Comparison of ENCODE assay signal across 1 cellular context in genomic region chr4:7034262-7035081, GRCh38.
A peak's percentile ranks its signal among the peaks of the same experiment; 100 is the strongest.
TF ChIP-seq lines count a peak whose summit lies in the region.

No MANE protein-coding gene starts in this region.

TF ChIP-seq in HepG2, 621 proteins besides CTCF, POLR2A, EP300 and RAD21 (continued from another document and continues in another):
- TF ChIP-seq PBX2 (CRISPR knock-in tag; IDR thresholded peaks at IDR 0.05) = no peak
- TF ChIP-seq KLF15 (CRISPR knock-in tag; IDR thresholded peaks at IDR 0.05; ENCODE audit: borderline replicate concordance) = no peak
- 0 out of 2 replicates have a peak, but pooled peaks have one; percentile 45 for TF ChIP-seq PCBP1 (IDR thresholded peaks at IDR 0.05; ENCODE audit: borderline replicate concordance, low read depth, low read length)
- 0 out of 2 replicates have a peak, but pooled peaks have one; percentile 24 for TF ChIP-seq CCDC6 (CRISPR knock-in tag; IDR thresholded peaks at IDR 0.05)
- TF ChIP-seq ZBTB21 (CRISPR knock-in tag; IDR thresholded peaks at IDR 0.05) = no peak
- no peak for TF ChIP-seq AHDC1 (CRISPR knock-in tag; IDR thresholded peaks at IDR 0.05; ENCODE audit: borderline replicate concordance)
- TF ChIP-seq RNF2 (conservative IDR thresholded peaks at IDR 0.05; ENCODE audit: low read depth) = no peak
- no peak for TF ChIP-seq MTERF4 (CRISPR knock-in tag; IDR thresholded peaks at IDR 0.05)
- TF ChIP-seq ZC3H4 (CRISPR knock-in tag; IDR thresholded peaks at IDR 0.05; ENCODE audit: borderline replicate concordance) = no peak
- 0 out of 2 replicates have a peak, but pooled peaks have one; percentile 56 for TF ChIP-seq ZNF558 (CRISPR knock-in tag; IDR thresholded peaks at IDR 0.05; ENCODE audit: borderline replicate concordance)
- TF ChIP-seq IKZF4 (CRISPR knock-in tag; IDR thresholded peaks at IDR 0.05; ENCODE audit: borderline replicate concordance, low read depth, not compliant biosample characterization) = peak; percentile 74
- TF ChIP-seq SAP130 (CRISPR knock-in tag; IDR thresholded peaks at IDR 0.05; ENCODE audit: low read depth) = peak; percentile 83
- TF ChIP-seq TBL1XR1 (IDR thresholded peaks at IDR 0.05; ENCODE audit: borderline replicate concordance, low read length, partially characterized antibody) = peak; percentile 52
- no peak for TF ChIP-seq TCF7 (IDR thresholded peaks at IDR 0.05; ENCODE audit: low read depth)
- peak; percentile 30; the same call in 1 of the 2 replicates for TF ChIP-seq ELF1 (CRISPR knock-in tag; IDR thresholded peaks at IDR 0.05)
- TF ChIP-seq TGIF2 (CRISPR knock-in tag; IDR thresholded peaks at IDR 0.05) = no peak
- no peak for TF ChIP-seq MBD4 (IDR thresholded peaks at IDR 0.05; ENCODE audit: borderline replicate concordance, low read length)
- peak; percentile 96 for TF ChIP-seq SALL1 (CRISPR knock-in tag; IDR thresholded peaks at IDR 0.05)
- TF ChIP-seq MIER3 (CRISPR knock-in tag; IDR thresholded peaks at IDR 0.05; ENCODE audit: borderline replicate concordance) = peak; percentile 67; the same call in 1 of the 2 replicates
- TF ChIP-seq SIN3A (IDR thresholded peaks at IDR 0.05; ENCODE audit: borderline replicate concordance, low read depth, low read length) = peak; percentile 69; the same call in 1 of the 2 replicates
- 0 out of 2 replicates have a peak, but pooled peaks have one; percentile 65 for TF ChIP-seq HOXA5 (CRISPR knock-in tag; IDR thresholded peaks at IDR 0.05)
- no peak for TF ChIP-seq NFAT5 (CRISPR knock-in tag; IDR thresholded peaks at IDR 0.05)
- TF ChIP-seq LCORL (IDR thresholded peaks at IDR 0.05) = no peak
- peak; percentile 48; the same call in 1 of the 2 replicates for TF ChIP-seq LCORL (CRISPR knock-in tag; IDR thresholded peaks at IDR 0.05)
- TF ChIP-seq JDP2 (CRISPR knock-in tag; IDR thresholded peaks at IDR 0.05; ENCODE audit: borderline replicate concordance) = no peak
- no peak for TF ChIP-seq FIP1L1 (IDR thresholded peaks at IDR 0.05; ENCODE audit: borderline replicate concordance, insufficient read depth, low read depth, low read length)
- TF ChIP-seq SIN3B (IDR thresholded peaks at IDR 0.05; ENCODE audit: low read length) = 0 out of 2 replicates have a peak, but pooled peaks have one; percentile 40
- TF ChIP-seq, protein P1, sequence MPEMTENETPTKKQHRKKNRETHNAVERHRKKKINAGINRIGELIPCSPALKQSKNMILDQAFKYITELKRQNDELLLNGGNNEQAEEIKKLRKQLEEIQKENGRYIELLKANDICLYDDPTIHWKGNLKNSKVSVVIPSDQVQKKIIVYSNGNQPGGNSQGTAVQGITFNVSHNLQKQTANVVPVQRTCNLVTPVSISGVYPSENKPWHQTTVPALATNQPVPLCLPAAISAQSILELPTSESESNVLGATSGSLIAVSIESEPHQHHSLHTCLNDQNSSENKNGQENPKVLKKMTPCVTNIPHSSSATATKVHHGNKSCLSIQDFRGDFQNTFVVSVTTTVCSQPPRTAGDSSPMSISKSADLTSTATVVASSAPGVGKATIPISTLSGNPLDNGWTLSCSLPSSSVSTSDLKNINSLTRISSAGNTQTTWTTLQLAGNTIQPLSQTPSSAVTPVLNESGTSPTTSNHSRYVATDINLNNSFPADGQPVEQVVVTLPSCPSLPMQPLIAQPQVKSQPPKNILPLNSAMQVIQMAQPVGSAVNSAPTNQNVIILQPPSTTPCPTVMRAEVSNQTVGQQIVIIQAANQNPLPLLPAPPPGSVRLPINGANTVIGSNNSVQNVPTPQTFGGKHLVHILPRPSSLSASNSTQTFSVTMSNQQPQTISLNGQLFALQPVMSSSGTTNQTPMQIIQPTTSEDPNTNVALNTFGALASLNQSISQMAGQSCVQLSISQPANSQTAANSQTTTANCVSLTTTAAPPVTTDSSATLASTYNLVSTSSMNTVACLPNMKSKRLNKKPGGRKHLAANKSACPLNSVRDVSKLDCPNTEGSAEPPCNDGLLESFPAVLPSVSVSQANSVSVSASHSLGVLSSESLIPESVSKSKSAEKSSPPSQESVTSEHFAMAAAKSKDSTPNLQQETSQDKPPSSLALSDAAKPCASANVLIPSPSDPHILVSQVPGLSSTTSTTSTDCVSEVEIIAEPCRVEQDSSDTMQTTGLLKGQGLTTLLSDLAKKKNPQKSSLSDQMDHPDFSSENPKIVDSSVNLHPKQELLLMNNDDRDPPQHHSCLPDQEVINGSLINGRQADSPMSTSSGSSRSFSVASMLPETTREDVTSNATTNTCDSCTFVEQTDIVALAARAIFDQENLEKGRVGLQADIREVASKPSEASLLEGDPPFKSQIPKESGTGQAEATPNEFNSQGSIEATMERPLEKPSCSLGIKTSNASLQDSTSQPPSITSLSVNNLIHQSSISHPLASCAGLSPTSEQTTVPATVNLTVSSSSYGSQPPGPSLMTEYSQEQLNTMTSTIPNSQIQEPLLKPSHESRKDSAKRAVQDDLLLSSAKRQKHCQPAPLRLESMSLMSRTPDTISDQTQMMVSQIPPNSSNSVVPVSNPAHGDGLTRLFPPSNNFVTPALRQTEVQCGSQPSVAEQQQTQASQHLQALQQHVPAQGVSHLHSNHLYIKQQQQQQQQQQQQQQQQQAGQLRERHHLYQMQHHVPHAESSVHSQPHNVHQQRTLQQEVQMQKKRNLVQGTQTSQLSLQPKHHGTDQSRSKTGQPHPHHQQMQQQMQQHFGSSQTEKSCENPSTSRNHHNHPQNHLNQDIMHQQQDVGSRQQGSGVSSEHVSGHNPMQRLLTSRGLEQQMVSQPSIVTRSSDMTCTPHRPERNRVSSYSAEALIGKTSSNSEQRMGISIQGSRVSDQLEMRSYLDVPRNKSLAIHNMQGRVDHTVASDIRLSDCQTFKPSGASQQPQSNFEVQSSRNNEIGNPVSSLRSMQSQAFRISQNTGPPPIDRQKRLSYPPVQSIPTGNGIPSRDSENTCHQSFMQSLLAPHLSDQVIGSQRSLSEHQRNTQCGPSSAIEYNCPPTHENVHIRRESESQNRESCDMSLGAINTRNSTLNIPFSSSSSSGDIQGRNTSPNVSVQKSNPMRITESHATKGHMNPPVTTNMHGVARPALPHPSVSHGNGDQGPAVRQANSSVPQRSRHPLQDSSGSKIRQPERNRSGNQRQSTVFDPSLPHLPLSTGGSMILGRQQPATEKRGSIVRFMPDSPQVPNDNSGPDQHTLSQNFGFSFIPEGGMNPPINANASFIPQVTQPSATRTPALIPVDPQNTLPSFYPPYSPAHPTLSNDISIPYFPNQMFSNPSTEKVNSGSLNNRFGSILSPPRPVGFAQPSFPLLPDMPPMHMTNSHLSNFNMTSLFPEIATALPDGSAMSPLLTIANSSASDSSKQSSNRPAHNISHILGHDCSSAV (CRISPR knock-in tag; IDR thresholded peaks at IDR 0.05; ENCODE audit: borderline replicate concordance) = no peak
- TF ChIP-seq ZBTB49 (CRISPR knock-in tag; IDR thresholded peaks at IDR 0.05; ENCODE audit: borderline replicate concordance) = no peak
- TF ChIP-seq SMARCC2 (IDR thresholded peaks at IDR 0.05) = no peak
